9 cellular contexts compared by ENCODE assay signal in the genomic region with DNA sequence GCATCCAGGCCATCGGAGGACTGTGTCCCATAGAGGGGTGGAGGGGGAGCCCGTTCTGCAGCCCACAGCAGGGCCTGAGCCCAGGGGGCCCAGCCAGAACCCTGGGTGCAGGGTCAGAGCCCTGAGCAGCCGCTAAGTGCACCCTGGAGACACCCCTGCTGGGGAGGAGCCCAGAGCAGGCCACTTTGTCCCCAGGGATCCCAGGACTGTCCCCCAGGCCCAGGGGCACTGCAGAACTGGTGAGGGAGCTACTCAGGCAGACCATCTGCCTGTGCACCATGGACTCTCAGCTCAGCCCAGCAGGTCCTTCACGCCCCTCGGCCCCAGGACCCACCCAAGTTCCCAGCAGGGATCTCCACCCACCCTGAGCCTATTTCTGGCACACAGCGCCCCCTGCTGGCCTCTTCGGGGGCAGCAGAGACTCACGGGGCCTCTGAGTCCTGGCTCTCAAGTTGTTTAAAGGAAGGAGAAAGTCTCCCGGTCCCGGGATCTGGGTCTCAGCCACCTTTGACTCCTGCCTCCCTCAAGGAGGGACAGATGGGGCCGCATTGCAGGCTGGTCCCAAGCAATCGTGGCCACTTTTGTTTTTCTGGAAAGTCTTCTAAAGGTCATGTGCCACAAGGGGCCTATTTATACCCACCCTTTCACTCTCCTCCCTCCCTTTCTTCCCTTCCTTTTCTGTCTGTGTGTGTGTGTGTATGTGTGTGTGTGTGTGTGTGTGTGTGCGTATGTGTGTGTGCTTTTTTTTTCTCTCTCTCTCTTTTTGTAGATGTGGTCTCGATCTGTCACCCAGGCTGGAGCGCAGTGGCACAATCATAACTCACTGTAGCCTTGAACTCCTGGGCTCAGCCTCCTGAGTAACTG.
DNase-seq lines count a peak whose midpoint lies in the region; ATAC-seq and TF ChIP-seq lines count a peak whose summit lies in the region.
"Had no signal": no experiment of that assay in that cellular context is flagged by ENCODE, and none has a peak within 500 bp of the region (broad histone marks: within the 10 kb centered on the region; RNA-seq: fewer than 3 reads in every experiment).

No MANE protein-coding gene starts in this region.

- POLR2A ChIA-PET in activated CD8-positive, alpha-beta T cell treated with anti-CD3 and anti-CD28 coated beads, Interleukin-2, amount 10 ng/mL, durations not matched to agents 7 days and 5 days (lab: Charles Lee): no interaction called here

- peak; percentile 98 for TF ChIP-seq CTCF in endodermal cell (conservative IDR thresholded peaks at IDR 0.05)

- DNase-seq in NCI-H2196 (lab: John Stamatoyannopoulos, UW; ENCODE audit: unreplicated experiment) (peak; percentile 63), NCI-H2196 treated with DMSO at 0.1 percent for 48 hours (lab: John Stamatoyannopoulos, UW; ENCODE audit: unreplicated experiment) (no peak), NCI-H1930 (lab: John Stamatoyannopoulos, UW) (peak; percentile 8 to 73), endodermal cell (peak; percentile 94), naive B cell (peak; percentile 35)
- peak; percentile 69 for DNase-seq in activated CD8-positive, alpha-beta T cell treated with anti-CD3 and anti-CD28 coated beads, Interleukin-2, amount 10 ng/mL, durations not matched to agents 7 days and 5 days
- DNase-seq in stimulated activated naive CD4-positive, alpha-beta T cell (lab: John Stamatoyannopoulos, UW): peak in 5 of 6 experiments; percentile 15 to 44 (median 39)

- no peaks in the 10 kb centered on the region for H3K9me3 Mint-ChIP-seq in activated CD8-positive, alpha-beta T cell treated with anti-CD3 and anti-CD28 coated beads, Interleukin-2, amount 10 ng/mL, durations not matched to agents 7 days and 5 days (ENCODE audit: insufficient read depth)
- H3K9me3 Mint-ChIP-seq in endodermal cell: no peaks in the 10 kb centered on the region
- H3K9me3 Mint-ChIP-seq in naive B cell: no peaks in the 10 kb centered on the region

- no peaks in the 10 kb centered on the region for H3K27me3 ChIP-seq in endodermal cell (ENCODE audit: control insufficient read depth, insufficient read depth, low read length, poor library complexity, severe bottlenecking)

- H3K4me1 Mint-ChIP-seq in activated CD8-positive, alpha-beta T cell treated with anti-CD3 and anti-CD28 coated beads, Interleukin-2, amount 10 ng/mL, durations not matched to agents 7 days and 5 days (ENCODE audit: low read depth): no peaks in the 10 kb centered on the region
- peaks cover 5% of the 10 kb centered on the region for H3K4me1 Mint-ChIP-seq in endodermal cell
- peaks cover 5 to 7% (median 7%) of the 10 kb centered on the region in 3 donors for H3K4me1 Mint-ChIP-seq in naive B cell

- H3K27ac Mint-ChIP-seq in activated CD8-positive, alpha-beta T cell treated with anti-CD3 and anti-CD28 coated beads, Interleukin-2, amount 10 ng/mL, durations not matched to agents 7 days and 5 days: no peak overlapping the region
- no peak overlapping the region for H3K27ac Mint-ChIP-seq in endodermal cell
- peak overlapping the region in 2 of 6 donors; percentile 10 to 74 for H3K27ac Mint-ChIP-seq in naive B cell

- no peak overlapping the region for H3K27ac ChIP-seq in endodermal cell (ENCODE audit: low read depth, low read length)
- H3K27ac ChIP-seq: epithelial cell of prostate had no signal

- CTCF ChIA-PET in activated CD8-positive, alpha-beta T cell treated with anti-CD3 and anti-CD28 coated beads, Interleukin-2, amount 10 ng/mL, durations not matched to agents 7 days and 5 days (lab: Charles Lee): no interaction called here

- no peak overlapping the region for H3K4me3 Mint-ChIP-seq in activated CD8-positive, alpha-beta T cell treated with anti-CD3 and anti-CD28 coated beads, Interleukin-2, amount 10 ng/mL, durations not matched to agents 7 days and 5 days
- no peak overlapping the region for H3K4me3 Mint-ChIP-seq in endodermal cell
- H3K4me3 Mint-ChIP-seq in naive B cell: no peak overlapping the region

- no peaks in the 10 kb centered on the region for H3K36me3 Mint-ChIP-seq in activated CD8-positive, alpha-beta T cell treated with anti-CD3 and anti-CD28 coated beads, Interleukin-2, amount 10 ng/mL, durations not matched to agents 7 days and 5 days (ENCODE audit: low read depth)
- no peaks in the 10 kb centered on the region for H3K36me3 Mint-ChIP-seq in endodermal cell (ENCODE audit: low read depth)
- H3K36me3 Mint-ChIP-seq in naive B cell: no peaks in the 10 kb centered on the region

- no peaks in the 10 kb centered on the region for H3K27me3 Mint-ChIP-seq in activated CD8-positive, alpha-beta T cell treated with anti-CD3 and anti-CD28 coated beads, Interleukin-2, amount 10 ng/mL, durations not matched to agents 7 days and 5 days (ENCODE audit: low read depth)
- no peaks in the 10 kb centered on the region for H3K27me3 Mint-ChIP-seq in endodermal cell (ENCODE audit: insufficient read depth)
- peaks cover 7 to 20% (median 12%) of the 10 kb centered on the region in 3 donors for H3K27me3 Mint-ChIP-seq in naive B cell

- H3K9me3 ChIP-seq in endodermal cell (ENCODE audit: control insufficient read depth, low read length): no peaks in the 10 kb centered on the region

- WGBS in endodermal cell (ENCODE audit: insufficient coverage in 1 of 2, insufficient read length in 1 of 2), 2 experiments: 55 to 59% methylated on average over 5 to 14 of the region's 15 CpGs

- peak; percentile 78 for ATAC-seq in activated CD8-positive, alpha-beta T cell treated with anti-CD3 and anti-CD28 coated beads, Interleukin-2, amount 10 ng/mL, durations not matched to agents 7 days and 5 days
- ATAC-seq in naive B cell (ENCODE audit: low read depth in 2 of 2) (peak; percentile 40 to 69), GM19467 (IDR thresholded peaks at IDR 0.05; ENCODE audit: unreplicated experiment) (no peak)

- no peaks in the 10 kb centered on the region for H3K36me3 ChIP-seq in endodermal cell (ENCODE audit: control insufficient read depth, insufficient read depth, low read length)

- no peaks in the 10 kb centered on the region for H3K4me1 ChIP-seq in endodermal cell (ENCODE audit: control insufficient read depth, insufficient read depth, low read length)

- no peak overlapping the region for H3K4me3 ChIP-seq in endodermal cell (ENCODE audit: low read length)

- H3K9ac ChIP-seq in endodermal cell (ENCODE audit: extremely low read depth, low read length, poor library complexity, severe bottlenecking): no peak overlapping the region
